ENCODE assay signal across 1 cellular context in genomic region chr19:12400618-12401502, GRCh38.
TF ChIP-seq lines count a peak whose summit lies in the region.

Gene ZNF799 (minus strand): TSS chr19:12401271. CDS start chr19:12401070, 201 bp downstream.

TF ChIP-seq in HepG2, 621 proteins besides CTCF, POLR2A, EP300 and RAD21 (continued from another document and continues in another):
- 0 out of 2 replicates have a peak, but pooled peaks have one; percentile 74 for TF ChIP-seq HOXA9 (CRISPR knock-in tag; IDR thresholded peaks at IDR 0.05; ENCODE audit: borderline replicate concordance)
- TF ChIP-seq ZBTB39 (CRISPR knock-in tag; IDR thresholded peaks at IDR 0.05): no peak
- no peak for TF ChIP-seq CHCHD3 (CRISPR knock-in tag; IDR thresholded peaks at IDR 0.05)
- no peak for TF ChIP-seq HOXA3 (CRISPR knock-in tag; IDR thresholded peaks at IDR 0.05)
- no peak for TF ChIP-seq ZNF614 (CRISPR knock-in tag; IDR thresholded peaks at IDR 0.05; ENCODE audit: borderline replicate concordance)
- TF ChIP-seq THRA (CRISPR knock-in tag; IDR thresholded peaks at IDR 0.05; ENCODE audit: borderline replicate concordance): no peak
- no peak for TF ChIP-seq SP1 (IDR thresholded peaks at IDR 0.05)
- TF ChIP-seq SP1 (CRISPR knock-in tag; IDR thresholded peaks at IDR 0.05): peak; percentile 53; the same call in 1 of the 2 replicates
- no peak for TF ChIP-seq NBN (conservative IDR thresholded peaks at IDR 0.05)
- TF ChIP-seq ERF (CRISPR knock-in tag; IDR thresholded peaks at IDR 0.05): peak; percentile 36; the same call in 1 of the 2 replicates
- no peak for TF ChIP-seq MLLT10 (CRISPR knock-in tag; IDR thresholded peaks at IDR 0.05)
- TF ChIP-seq MAF1 (CRISPR knock-in tag; IDR thresholded peaks at IDR 0.05; ENCODE audit: borderline replicate concordance): no peak
- no peak; the same call in 1 of the 2 replicates for TF ChIP-seq ZNF547 (CRISPR knock-in tag; IDR thresholded peaks at IDR 0.05)
- TF ChIP-seq ZBTB2 (CRISPR knock-in tag; IDR thresholded peaks at IDR 0.05; ENCODE audit: low read depth): 0 out of 2 replicates have a peak, but pooled peaks have one; percentile 35
- no peak for TF ChIP-seq THAP7 (CRISPR knock-in tag; IDR thresholded peaks at IDR 0.05)
- TF ChIP-seq NFE2L1 (CRISPR knock-in tag; IDR thresholded peaks at IDR 0.05; ENCODE audit: borderline replicate concordance): no peak
- no peak for TF ChIP-seq ZNF296 (CRISPR knock-in tag; conservative IDR thresholded peaks at IDR 0.05)
- TF ChIP-seq GLI4 (CRISPR knock-in tag; IDR thresholded peaks at IDR 0.05; ENCODE audit: borderline replicate concordance): peak; percentile 73; the same call in 1 of the 2 replicates
- no peak for TF ChIP-seq PREB (CRISPR knock-in tag; IDR thresholded peaks at IDR 0.05)
- no peak for TF ChIP-seq RELA (CRISPR knock-in tag; IDR thresholded peaks at IDR 0.05)
- TF ChIP-seq CREM (IDR thresholded peaks at IDR 0.05): peak; percentile 58
- TF ChIP-seq CREM (CRISPR knock-in tag; IDR thresholded peaks at IDR 0.05): no peak
- no peak for TF ChIP-seq PRMT3 (CRISPR knock-in tag; IDR thresholded peaks at IDR 0.05; ENCODE audit: borderline replicate concordance, low read depth)
- TF ChIP-seq ZNF891 (CRISPR knock-in tag; IDR thresholded peaks at IDR 0.05): no peak
- no peak for TF ChIP-seq ZNF17 (CRISPR knock-in tag; IDR thresholded peaks at IDR 0.05)
- TF ChIP-seq ZNF44 (CRISPR knock-in tag; IDR thresholded peaks at IDR 0.05): no peak
- no peak for TF ChIP-seq SMAD9 (CRISPR knock-in tag; IDR thresholded peaks at IDR 0.05)
- no peak for TF ChIP-seq ZNF430 (CRISPR knock-in tag; IDR thresholded peaks at IDR 0.05)
- no peak for TF ChIP-seq SMAD1 (CRISPR knock-in tag; IDR thresholded peaks at IDR 0.05; ENCODE audit: borderline replicate concordance, low read depth)
- TF ChIP-seq DNMT3B (CRISPR knock-in tag; conservative IDR thresholded peaks at IDR 0.05): no peak
- peak; percentile 91 for TF ChIP-seq HDAC1 (CRISPR knock-in tag; IDR thresholded peaks at IDR 0.05)
- TF ChIP-seq MXD1 (CRISPR knock-in tag; IDR thresholded peaks at IDR 0.05): peak; percentile 96
- TF ChIP-seq ZFP36L2 (CRISPR knock-in tag; IDR thresholded peaks at IDR 0.05): no peak
- TF ChIP-seq ARID3A (IDR thresholded peaks at IDR 0.05; ENCODE audit: low read depth, low read length): peak; percentile 71; the same call in 1 of the 2 replicates
- TF ChIP-seq ZNF282 (IDR thresholded peaks at IDR 0.05; ENCODE audit: partially characterized antibody): no peak
- TF ChIP-seq CREBL2 (CRISPR knock-in tag; IDR thresholded peaks at IDR 0.05; ENCODE audit: borderline replicate concordance): no peak
- no peak for TF ChIP-seq ZNF576 (CRISPR knock-in tag; IDR thresholded peaks at IDR 0.05)
- 0 out of 2 replicates have a peak, but pooled peaks have one; percentile 25 for TF ChIP-seq ZZZ3 (CRISPR knock-in tag; IDR thresholded peaks at IDR 0.05; ENCODE audit: borderline replicate concordance)
- no peak for TF ChIP-seq ZNF790 (CRISPR knock-in tag; IDR thresholded peaks at IDR 0.05; ENCODE audit: borderline replicate concordance)
- TF ChIP-seq U2AF2 (IDR thresholded peaks at IDR 0.05; ENCODE audit: low read depth, low read length): no peak
- TF ChIP-seq ZNF766 (CRISPR knock-in tag; IDR thresholded peaks at IDR 0.05; ENCODE audit: borderline replicate concordance): no peak
- TF ChIP-seq ATF5 (CRISPR knock-in tag; IDR thresholded peaks at IDR 0.05; ENCODE audit: low read depth): no peak
- TF ChIP-seq MAFK (conservative IDR thresholded peaks at IDR 0.05 in 1 of 2, IDR thresholded peaks at IDR 0.05 in 1 of 2; ENCODE audit: low read length in 2 of 2): peak in 1 of 2 experiments; percentile 26; a peak in 1 of 4 replicates
- TF ChIP-seq FUBP1 (CRISPR knock-in tag; IDR thresholded peaks at IDR 0.05; ENCODE audit: borderline replicate concordance): no peak
- TF ChIP-seq TERF1 (CRISPR knock-in tag; IDR thresholded peaks at IDR 0.05): no peak
- TF ChIP-seq ZBTB42 (CRISPR knock-in tag; IDR thresholded peaks at IDR 0.05): no peak
- TF ChIP-seq MIXL1 (CRISPR knock-in tag; IDR thresholded peaks at IDR 0.05): peak; percentile 46; the same call in 1 of the 2 replicates
- TF ChIP-seq ZFP36L1 (CRISPR knock-in tag; IDR thresholded peaks at IDR 0.05): no peak
- TF ChIP-seq NCOA5 (CRISPR knock-in tag; IDR thresholded peaks at IDR 0.05): no peak
- TF ChIP-seq ZNF281 (CRISPR knock-in tag; IDR thresholded peaks at IDR 0.05; ENCODE audit: borderline replicate concordance): peak; percentile 62; the same call in 1 of the 2 replicates
- no peak for TF ChIP-seq ZNF598 (CRISPR knock-in tag; IDR thresholded peaks at IDR 0.05; ENCODE audit: borderline replicate concordance)
- peak; percentile 83 for TF ChIP-seq RBFOX2 (IDR thresholded peaks at IDR 0.05; ENCODE audit: low read depth, low read length)
- no peak for TF ChIP-seq ZFP62 (CRISPR knock-in tag; IDR thresholded peaks at IDR 0.05)
- TF ChIP-seq KDM5A (IDR thresholded peaks at IDR 0.05; ENCODE audit: borderline replicate concordance, low read length): peak; percentile 36; the same call in 1 of the 2 replicates
- peak; percentile 28; the same call in 1 of the 2 replicates for TF ChIP-seq CEBPG (CRISPR knock-in tag; IDR thresholded peaks at IDR 0.05)
